9 cellular contexts compared by ENCODE assay signal in genomic region chr5:132754947-132755346, GRCh38. TPM values are rescaled to one million over a fixed set of nuclear protein-coding genes. Genes with fewer than 3 reads are reported as not detected.
DNase-seq lines count a peak whose midpoint lies in the region; ATAC-seq, FAIRE-seq and TF ChIP-seq lines count a peak whose summit lies in the region.
"Had no signal": no experiment of that assay in that cellular context is flagged by ENCODE, and none has a peak within 500 bp of the region (broad histone marks: within the 10 kb centered on the region; RNA-seq: fewer than 3 reads in every experiment).

No MANE protein-coding gene starts in this region.

- H3K36me3 ChIP-seq in DND-41 (ENCODE audit: insufficient read depth, low read length) (peaks cover 23% of the 10 kb centered on the region), HepG2 (replicated peaks in 1 of 2; ENCODE audit: control insufficient read depth in 1 of 2, insufficient read depth in 2 of 2, low read length in 2 of 2) (peaks cover 8 to 14% of the 10 kb centered on the region in 2 experiments)
- no peaks in the 10 kb centered on the region for H3K36me3 ChIP-seq in CD8-positive, alpha-beta memory T cell (ENCODE audit: insufficient read depth, low read length)

- H3K4me1 ChIP-seq in DND-41 (ENCODE audit: insufficient read depth, low read length) (no peaks in the 10 kb centered on the region), HepG2 (ENCODE audit: insufficient read depth, low read length) (no peaks in the 10 kb centered on the region; the same call in 1 of the 2 replicates)
- H3K4me1 ChIP-seq in CD8-positive, alpha-beta memory T cell (ENCODE audit: insufficient read depth, low read length): no peaks in the 10 kb centered on the region

- no peaks in the 10 kb centered on the region for H4K20me1 ChIP-seq in DND-41 (ENCODE audit: insufficient read depth, low read length)
- no peaks in the 10 kb centered on the region for H4K20me1 ChIP-seq in HepG2 (ENCODE audit: insufficient read depth, low read length)

- H3K27me3 ChIP-seq in DND-41 (ENCODE audit: insufficient read depth, low read length, poor library complexity): no peaks in the 10 kb centered on the region
- no peaks in the 10 kb centered on the region for H3K27me3 ChIP-seq in HepG2 (ENCODE audit: control insufficient read depth in 1 of 2, insufficient read depth in 2 of 2, low read length in 2 of 2)
- no peaks in the 10 kb centered on the region for H3K27me3 ChIP-seq in CD8-positive, alpha-beta memory T cell (ENCODE audit: insufficient read depth, low read length, poor library complexity, severe bottlenecking)

- CTCF ChIA-PET in HepG2 (lab: Yijun Ruan, JAX; ENCODE audit: low intra/inter-chr PET ratio, low total read pairs): interaction anchor here (1.0 to 1.6 kb wide), 3 partner anchors 64 to 75 kb away, joined by 3 to 11 read pairs (median 4); partner anchors contain the start of gene SHROOM1
- CTCF ChIA-PET in CD8-positive, alpha-beta memory T cell (lab: Charles Lee): interaction anchor here (0.9 to 3.2 kb wide), 3 partner anchors 8 to 65 kb away, joined by 3 to 13 read pairs (median 3); partner anchors contain the start of gene CCNI2

- DNase-seq in DND-41 (peak; percentile 10), HT-29 (ENCODE audit: low spot score) (peak; percentile 60), astrocyte of the cerebellum (ENCODE audit: low read depth) (no peak), HepG2 (ENCODE audit: low spot score) (peak; percentile 49), DMS153 (lab: John Stamatoyannopoulos, UW) (no peak), HuH-7.5 (ENCODE audit: low spot score) (no peak)
- no peak for DNase-seq in CD8-positive, alpha-beta memory T cell

- H2AFZ ChIP-seq in DND-41 (ENCODE audit: low read depth, low read length): no peak overlapping the region
- no peak overlapping the region for H2AFZ ChIP-seq in HepG2 (ENCODE audit: low read length)

- TF ChIP-seq CTCF in DND-41 (IDR thresholded peaks at IDR 0.05; ENCODE audit: borderline replicate concordance, extremely low read depth, low read length, poor library complexity, severe bottlenecking) (peak; percentile 25), astrocyte of the cerebellum (IDR thresholded peaks at IDR 0.05; ENCODE audit: low read depth, low read length, missing control alignments) (peak; percentile 42), HepG2 (CRISPR knock-in tag; IDR thresholded peaks at IDR 0.05) (peak; percentile 57)

- no peak overlapping the region for H3K4me3 Mint-ChIP-seq in CD8-positive, alpha-beta memory T cell

- no peak overlapping the region for H3K27ac Mint-ChIP-seq in CD8-positive, alpha-beta memory T cell

- no peak overlapping the region for H3K4me3 ChIP-seq in DND-41 (ENCODE audit: low read depth in 1 of 2, low read length in 2 of 2)
- H3K4me3 ChIP-seq in astrocyte of the cerebellum (ENCODE audit: low read depth, low read length): no peak overlapping the region
- no peak overlapping the region for H3K4me3 ChIP-seq in HepG2 (replicated peaks in 1 of 3; ENCODE audit: insufficient read depth in 1 of 3, low read depth in 2 of 3, low read length in 3 of 3)
- no peak overlapping the region for H3K4me3 ChIP-seq in CD8-positive, alpha-beta memory T cell (ENCODE audit: low read length)

- TF ChIP-seq RAD21 in HepG2 (CRISPR knock-in tag; IDR thresholded peaks at IDR 0.05): peak; percentile 45; the same call in 1 of the 2 replicates

- no peak overlapping the region for H3K4me2 ChIP-seq in DND-41 (ENCODE audit: insufficient read depth, low read length)
- no peak overlapping the region for H3K4me2 ChIP-seq in HepG2 (ENCODE audit: low read depth, low read length)

- intact Hi-C loops in HepG2 (cut with micrococcal nuclease; ENCODE audit: unreplicated experiment): loop anchor here (1.0 kb wide), 1 partner anchor 65 kb away; no protein-coding TSS in a partner anchor

- peaks cover 0 to 44% (median 7%) of the 10 kb centered on the region in 3 donors for H3K36me3 Mint-ChIP-seq in CD8-positive, alpha-beta memory T cell

- no peaks in the 10 kb centered on the region for H3K9me3 Mint-ChIP-seq in CD8-positive, alpha-beta memory T cell

- H3K79me2 ChIP-seq in DND-41 (ENCODE audit: insufficient read depth, low read length) (no peaks in the 10 kb centered on the region), HepG2 (ENCODE audit: insufficient read depth, low read length) (no peaks in the 10 kb centered on the region)

- POLR2A ChIA-PET in HepG2 (lab: Yijun Ruan, JAX): interaction anchor here (1.0 to 1.7 kb wide), 4 partner anchors 17 to 116 kb away, joined by 4 to 8 read pairs (median 4); partner anchors contain the start of gene KIF3A
- POLR2A ChIA-PET in CD8-positive, alpha-beta memory T cell (lab: Charles Lee): interaction anchor here (1.3 kb wide), 1 partner anchor 9 kb away, joined by 4 read pairs; no protein-coding TSS in a partner anchor

- in situ Hi-C loops in astrocyte of the cerebellum (cut with HindIII; ENCODE audit: low sequenced_read_pairs): no loop called here
- in situ Hi-C loops in HepG2 (cut with HindIII; ENCODE audit: extremely low pct_ligation_motif_present, low pct_unique_long_range_greater_than_20kb): no loop called here

- TF ChIP-seq EP300 in HepG2 (IDR thresholded peaks at IDR 0.05; ENCODE audit: low read depth in 2 of 2, low read length in 2 of 2) (no peak), HepG2 (CRISPR knock-in tag; IDR thresholded peaks at IDR 0.05; ENCODE audit: borderline replicate concordance) (no peak)

- H3K27me3 Mint-ChIP-seq in CD8-positive, alpha-beta memory T cell: no peaks in the 10 kb centered on the region

- ATAC-seq in DND-41 (ENCODE audit: insufficient read depth, low read depth) (peak; percentile 29; the same call in 1 of the 3 replicates), HepG2 (peak; percentile 82), GM19463 (IDR thresholded peaks at IDR 0.05; ENCODE audit: unreplicated experiment) (no peak)

- no TSS peak for BruUV-seq in HepG2 (replicated peaks; lab: Mats Ljungman, UMichigan)

- TF ChIP-seq POLR2A in HepG2 (IDR thresholded peaks at IDR 0.05; ENCODE audit: insufficient read depth in 1 of 2, low read depth in 2 of 2, low read length in 2 of 2): no peak

- no peaks in the 10 kb centered on the region for H3K9me3 ChIP-seq in DND-41 (ENCODE audit: insufficient read depth, low read length, severe bottlenecking)
- no peaks in the 10 kb centered on the region for H3K9me3 ChIP-seq in HepG2 (ENCODE audit: low read length)
- no peaks in the 10 kb centered on the region for H3K9me3 ChIP-seq in CD8-positive, alpha-beta memory T cell (ENCODE audit: low read length)

- H3K27ac ChIP-seq in DND-41 (ENCODE audit: low read length): no peak overlapping the region
- H3K27ac ChIP-seq in HepG2 (ENCODE audit: extremely low read length, insufficient read depth, low read length): no peak overlapping the region
- no peak overlapping the region for H3K27ac ChIP-seq in CD8-positive, alpha-beta memory T cell (ENCODE audit: low read depth, low read length)
- H3K27ac ChIP-seq: HL-60 had no signal

- H3K9ac ChIP-seq in DND-41 (ENCODE audit: low read depth, low read length): no peak overlapping the region
- H3K9ac ChIP-seq in HepG2 (ENCODE audit: insufficient read depth, low read depth, low read length): no peak overlapping the region

- H3K4me1 Mint-ChIP-seq in CD8-positive, alpha-beta memory T cell: peaks cover 4 to 15% (median 9%) of the 10 kb centered on the region in 3 donors

- peak; percentile 73 for FAIRE-seq in HepG2 (lab: Jason Lieb, UNC)

RNA-seq across cellular contexts. Expression of gene CCNI2, which starts 7.7 kb away (rescaled TPM):
- 7.3 and 8.8 TPM in 2 replicates for total RNA-seq in HT-29 (2014; rRNA removed; shearing (Covaris generic))
- total RNA-seq in HepG2 (2016; rRNA removed; fragmentation: Illumina TruSeq; extraction: Trizol): not detected in 2 replicates
- total RNA-seq in HepG2 (2016; cell fraction: cytosol; rRNA removed; fragmentation: Illumina TruSeq; extraction: Trizol; ENCODE audit: low read depth): not detected in 2 replicates
- not detected in 2 replicates for total RNA-seq in HepG2 (2016; cell fraction: insoluble cytoplasmic fraction; rRNA removed; fragmentation: Illumina TruSeq; extraction: Trizol)
- total RNA-seq in HepG2 (2016; cell fraction: membrane; rRNA removed; fragmentation: Illumina TruSeq; extraction: Trizol): not detected in 2 replicates
- total RNA-seq in HepG2 (2016; cell fraction: nucleus; rRNA removed; fragmentation: Illumina TruSeq; extraction: Trizol): not detected in 2 replicates
- polyA plus RNA-seq in HepG2 (2011; rRNA removed): 0.03 TPM in 1 of 2 replicates, not detected in the other
- polyA plus RNA-seq in HepG2 (2011; cell fraction: cytosol; rRNA removed): not detected in 2 replicates
- polyA plus RNA-seq in HepG2 (2011; cell fraction: nucleus; rRNA removed): not detected in 2 replicates
- 0.86 and 1.2 TPM in 2 replicates for polyA plus RNA-seq in HepG2 (2012)
- polyA plus RNA-seq in HepG2 (2016; cell fraction: cytosol; fragmentation: Illumina TruSeq; extraction: Trizol; ENCODE audit: low read depth): not detected in 2 replicates
- not detected in 2 replicates for polyA plus RNA-seq in HepG2 (2016; cell fraction: insoluble cytoplasmic fraction; fragmentation: Illumina TruSeq; extraction: Trizol; ENCODE audit: low read depth)
- polyA plus RNA-seq in HepG2 (2016; cell fraction: membrane; fragmentation: Illumina TruSeq; extraction: Trizol; ENCODE audit: low read depth): not detected in 2 replicates
- polyA plus RNA-seq in HepG2 (2016; cell fraction: nucleus; fragmentation: Illumina TruSeq; extraction: Trizol; ENCODE audit: insufficient read depth, low read depth): not detected in 2 replicates
- polyA minus RNA-seq in HepG2 (2011; rRNA and poly(A)+ RNA removed; ENCODE audit: low replicate concordance): not detected in 2 replicates
- polyA minus RNA-seq in HepG2 (2011; cell fraction: cytosol; rRNA and poly(A)+ RNA removed): not detected in 2 replicates
- polyA minus RNA-seq in HepG2 (2011; cell fraction: nucleus; rRNA and poly(A)+ RNA removed): not detected in 2 replicates
- 1 to 10 TPM; 8.8 to 9.1 TPM for total RNA-seq in CD8-positive, alpha-beta memory T cell
- 3.4 TPM for polyA plus RNA-seq in CD8-positive, alpha-beta memory T cell

RNA-seq across cellular contexts. Expression of gene KIF3A, which starts 17.6 kb away (rescaled TPM):
- total RNA-seq in HT-29 (2014; rRNA removed; shearing (Covaris generic)): 3.1 and 4.0 TPM in 2 replicates
- total RNA-seq in HepG2 (2016; rRNA removed; fragmentation: Illumina TruSeq; extraction: Trizol): 8.4 and 11.3 TPM in 2 replicates
- total RNA-seq in HepG2 (2016; cell fraction: cytosol; rRNA removed; fragmentation: Illumina TruSeq; extraction: Trizol; ENCODE audit: low read depth): 2.8 and 3.1 TPM in 2 replicates
- total RNA-seq in HepG2 (2016; cell fraction: insoluble cytoplasmic fraction; rRNA removed; fragmentation: Illumina TruSeq; extraction: Trizol): 7.5 and 11.1 TPM in 2 replicates
- total RNA-seq in HepG2 (2016; cell fraction: membrane; rRNA removed; fragmentation: Illumina TruSeq; extraction: Trizol): 1.5 and 2.4 TPM in 2 replicates
- total RNA-seq in HepG2 (2016; cell fraction: nucleus; rRNA removed; fragmentation: Illumina TruSeq; extraction: Trizol): 7.2 and 8.7 TPM in 2 replicates
- polyA plus RNA-seq in HepG2 (2011; rRNA removed): 2.3 TPM in 2 replicates
- polyA plus RNA-seq in HepG2 (2011; cell fraction: cytosol; rRNA removed): 0.91 and 1.5 TPM in 2 replicates
- 2.0 and 3.9 TPM in 2 replicates for polyA plus RNA-seq in HepG2 (2011; cell fraction: nucleus; rRNA removed)
- 3.5 and 4.3 TPM in 2 replicates for polyA plus RNA-seq in HepG2 (2012)
- 0.07 and 0.16 TPM in 2 replicates for polyA plus RNA-seq in HepG2 (2016; cell fraction: cytosol; fragmentation: Illumina TruSeq; extraction: Trizol; ENCODE audit: low read depth)
- polyA plus RNA-seq in HepG2 (2016; cell fraction: insoluble cytoplasmic fraction; fragmentation: Illumina TruSeq; extraction: Trizol; ENCODE audit: low read depth): 5.7 and 6.8 TPM in 2 replicates
- 0.19 and 0.44 TPM in 2 replicates for polyA plus RNA-seq in HepG2 (2016; cell fraction: membrane; fragmentation: Illumina TruSeq; extraction: Trizol; ENCODE audit: low read depth)
- 7.8 and 14.1 TPM in 2 replicates for polyA plus RNA-seq in HepG2 (2016; cell fraction: nucleus; fragmentation: Illumina TruSeq; extraction: Trizol; ENCODE audit: insufficient read depth, low read depth)
- 0.86 and 1.3 TPM in 2 replicates for polyA minus RNA-seq in HepG2 (2011; rRNA and poly(A)+ RNA removed; ENCODE audit: low replicate concordance)
- polyA minus RNA-seq in HepG2 (2011; cell fraction: cytosol; rRNA and poly(A)+ RNA removed): 1.4 and 4.2 TPM in 2 replicates
- polyA minus RNA-seq in HepG2 (2011; cell fraction: nucleus; rRNA and poly(A)+ RNA removed): 9.7 TPM in 2 replicates
- 10 to 100 TPM; 21.1 to 23.3 TPM for total RNA-seq in CD8-positive, alpha-beta memory T cell
- 15.9 TPM for polyA plus RNA-seq in CD8-positive, alpha-beta memory T cell

RNA-seq across cellular contexts. Expression of gene SEPTIN8, which starts 22.1 kb away (rescaled TPM):
- total RNA-seq in HT-29 (2014; rRNA removed; shearing (Covaris generic)): 37.7 and 49.8 TPM in 2 replicates
- total RNA-seq in HepG2 (2016; rRNA removed; fragmentation: Illumina TruSeq; extraction: Trizol): 49.9 and 50.7 TPM in 2 replicates
- 13.3 and 15.3 TPM in 2 replicates for total RNA-seq in HepG2 (2016; cell fraction: cytosol; rRNA removed; fragmentation: Illumina TruSeq; extraction: Trizol; ENCODE audit: low read depth)
- 44.4 and 46.1 TPM in 2 replicates for total RNA-seq in HepG2 (2016; cell fraction: insoluble cytoplasmic fraction; rRNA removed; fragmentation: Illumina TruSeq; extraction: Trizol)
- total RNA-seq in HepG2 (2016; cell fraction: membrane; rRNA removed; fragmentation: Illumina TruSeq; extraction: Trizol): 36.1 and 39.7 TPM in 2 replicates
- 44.2 and 49.8 TPM in 2 replicates for total RNA-seq in HepG2 (2016; cell fraction: nucleus; rRNA removed; fragmentation: Illumina TruSeq; extraction: Trizol)
- polyA plus RNA-seq in HepG2 (2011; rRNA removed): 41.4 and 52.4 TPM in 2 replicates
- 28.0 and 28.2 TPM in 2 replicates for polyA plus RNA-seq in HepG2 (2011; cell fraction: cytosol; rRNA removed)
- polyA plus RNA-seq in HepG2 (2011; cell fraction: nucleus; rRNA removed): 111 and 114 TPM in 2 replicates
- polyA plus RNA-seq in HepG2 (2012): 25.3 and 37.5 TPM in 2 replicates
- polyA plus RNA-seq in HepG2 (2016; cell fraction: cytosol; fragmentation: Illumina TruSeq; extraction: Trizol; ENCODE audit: low read depth): 13.8 and 15.1 TPM in 2 replicates
- polyA plus RNA-seq in HepG2 (2016; cell fraction: insoluble cytoplasmic fraction; fragmentation: Illumina TruSeq; extraction: Trizol; ENCODE audit: low read depth): 42.4 and 53.4 TPM in 2 replicates
- polyA plus RNA-seq in HepG2 (2016; cell fraction: membrane; fragmentation: Illumina TruSeq; extraction: Trizol; ENCODE audit: low read depth): 26.2 and 28.3 TPM in 2 replicates
- 65.8 and 78.0 TPM in 2 replicates for polyA plus RNA-seq in HepG2 (2016; cell fraction: nucleus; fragmentation: Illumina TruSeq; extraction: Trizol; ENCODE audit: insufficient read depth, low read depth)
- polyA minus RNA-seq in HepG2 (2011; rRNA and poly(A)+ RNA removed; ENCODE audit: low replicate concordance): 18.7 and 34.8 TPM in 2 replicates
- polyA minus RNA-seq in HepG2 (2011; cell fraction: cytosol; rRNA and poly(A)+ RNA removed): 17.4 TPM in 2 replicates
- 40.3 and 47.5 TPM in 2 replicates for polyA minus RNA-seq in HepG2 (2011; cell fraction: nucleus; rRNA and poly(A)+ RNA removed)
- total RNA-seq in CD8-positive, alpha-beta memory T cell: 10 to 100 TPM; 34.5 to 38.1 TPM
- 2.8 TPM for polyA plus RNA-seq in CD8-positive, alpha-beta memory T cell

RNA-seq across cellular contexts. Expression of gene SOWAHA, which starts 58.2 kb away (rescaled TPM):
- 2.9 and 4.6 TPM in 2 replicates for total RNA-seq in HT-29 (2014; rRNA removed; shearing (Covaris generic))
- 1.9 and 2.0 TPM in 2 replicates for total RNA-seq in HepG2 (2016; rRNA removed; fragmentation: Illumina TruSeq; extraction: Trizol)
- total RNA-seq in HepG2 (2016; cell fraction: cytosol; rRNA removed; fragmentation: Illumina TruSeq; extraction: Trizol; ENCODE audit: low read depth): 0.35 and 0.40 TPM in 2 replicates
- total RNA-seq in HepG2 (2016; cell fraction: insoluble cytoplasmic fraction; rRNA removed; fragmentation: Illumina TruSeq; extraction: Trizol): 2.0 and 2.2 TPM in 2 replicates
- total RNA-seq in HepG2 (2016; cell fraction: membrane; rRNA removed; fragmentation: Illumina TruSeq; extraction: Trizol): 1.4 and 1.6 TPM in 2 replicates
- total RNA-seq in HepG2 (2016; cell fraction: nucleus; rRNA removed; fragmentation: Illumina TruSeq; extraction: Trizol): 1.1 and 1.6 TPM in 2 replicates
- polyA plus RNA-seq in HepG2 (2011; rRNA removed): 0.82 and 0.95 TPM in 2 replicates
- polyA plus RNA-seq in HepG2 (2011; cell fraction: cytosol; rRNA removed): 0.88 and 1.0 TPM in 2 replicates
- polyA plus RNA-seq in HepG2 (2011; cell fraction: nucleus; rRNA removed): 0.57 and 0.77 TPM in 2 replicates
- polyA plus RNA-seq in HepG2 (2012): 0.73 and 0.79 TPM in 2 replicates
- 0.28 and 0.41 TPM in 2 replicates for polyA plus RNA-seq in HepG2 (2016; cell fraction: cytosol; fragmentation: Illumina TruSeq; extraction: Trizol; ENCODE audit: low read depth)
- 2.7 and 2.9 TPM in 2 replicates for polyA plus RNA-seq in HepG2 (2016; cell fraction: insoluble cytoplasmic fraction; fragmentation: Illumina TruSeq; extraction: Trizol; ENCODE audit: low read depth)
- 1.2 and 1.3 TPM in 2 replicates for polyA plus RNA-seq in HepG2 (2016; cell fraction: membrane; fragmentation: Illumina TruSeq; extraction: Trizol; ENCODE audit: low read depth)
- 1.7 and 1.8 TPM in 2 replicates for polyA plus RNA-seq in HepG2 (2016; cell fraction: nucleus; fragmentation: Illumina TruSeq; extraction: Trizol; ENCODE audit: insufficient read depth, low read depth)
- polyA minus RNA-seq in HepG2 (2011; rRNA and poly(A)+ RNA removed; ENCODE audit: low replicate concordance): 2.2 TPM in 1 of 2 replicates, not detected in the other
- polyA minus RNA-seq in HepG2 (2011; cell fraction: cytosol; rRNA and poly(A)+ RNA removed): 0.49 and 1.1 TPM in 2 replicates
- polyA minus RNA-seq in HepG2 (2011; cell fraction: nucleus; rRNA and poly(A)+ RNA removed): 0.62 and 0.64 TPM in 2 replicates
- under 1 TPM in 1 of 2 experiments, not detected in 1; 0.07 TPM for total RNA-seq in CD8-positive, alpha-beta memory T cell
- not detected for polyA plus RNA-seq in CD8-positive, alpha-beta memory T cell

Comparison
In these comparisons a context has a peak if more than half of its experiments do, and no peak if none do; other contexts are left out.
1. DNase-seq: peak in DND-41 (single experiment), HT-29 (single experiment) and HepG2 (single experiment); none in astrocyte of the cerebellum (single experiment), DMS153 (single experiment), CD8-positive, alpha-beta memory T cell (0 of 5) and HuH-7.5 (single experiment).
2. Peak in every context shown above with its lines, with median percentiles within 50 percentile points of each other: CTCF ChIP-seq.